Comparison of ENCODE assay signal across 13 cellular contexts in the genomic region with DNA sequence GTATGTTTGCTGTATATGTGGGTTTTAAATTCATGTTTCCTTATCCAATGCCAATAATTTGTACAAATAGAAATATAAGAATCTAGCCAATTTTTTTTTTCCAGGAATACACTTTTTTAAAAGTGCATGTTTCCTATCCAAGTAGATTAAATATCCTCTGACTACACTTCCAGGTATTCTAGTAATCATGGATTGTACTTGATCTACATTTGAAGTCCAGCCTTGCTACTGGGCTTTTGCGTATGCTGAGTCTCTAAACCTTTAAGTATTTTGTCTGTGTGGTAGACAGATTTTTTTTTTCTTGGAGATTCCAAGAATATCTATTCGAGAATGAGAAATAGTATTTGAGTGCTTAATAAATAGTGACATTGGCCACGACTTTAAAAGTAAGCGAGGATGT.
DNase-seq lines count a peak whose midpoint lies in the region; ATAC-seq and TF ChIP-seq lines count a peak whose summit lies in the region.
"Had no signal": no experiment of that assay in that cellular context is flagged by ENCODE, and none has a peak within 500 bp of the region (broad histone marks: within the 10 kb centered on the region; RNA-seq: fewer than 3 reads in every experiment).

No MANE protein-coding gene starts in this region.

- H3K4me1 Mint-ChIP-seq in endodermal cell: peaks cover 13% of the 10 kb centered on the region

- H3K9ac ChIP-seq in PC-3 (ENCODE audit: low read length) (peak overlapping the region; percentile 59), endodermal cell (ENCODE audit: extremely low read depth, low read length, poor library complexity, severe bottlenecking) (no peak overlapping the region), trophoblast cell (ENCODE audit: low read length) (no peak overlapping the region)

- H3K4me3 ChIP-seq in AG04450 (ENCODE audit: low read depth, low read length) (peak overlapping the region; percentile 39), PC-3 (ENCODE audit: low read length) (peak overlapping the region; percentile 39; the same call in 1 of the 2 replicates), endodermal cell (ENCODE audit: low read length) (no peak overlapping the region), prostate gland (no peak overlapping the region), trophoblast cell (ENCODE audit: low read depth, low read length) (no peak overlapping the region)

- H3F3A ChIP-seq in PC-3 (ENCODE audit: low read length, unreplicated experiment): no peaks in the 10 kb centered on the region

- no peak overlapping the region for H2AK5ac ChIP-seq in trophoblast cell (ENCODE audit: low read length)

- peaks cover 7% of the 10 kb centered on the region for H3K9me3 Mint-ChIP-seq in endodermal cell

- H2BK5ac ChIP-seq in trophoblast cell (ENCODE audit: low read depth, low read length, poor library complexity): no peak overlapping the region

- H4K12ac ChIP-seq in trophoblast cell (ENCODE audit: low read depth, low read length): no peak overlapping the region

- H3K9me3 ChIP-seq in AG04450 (ENCODE audit: control insufficient read depth, insufficient read depth, low read length) (no peaks in the 10 kb centered on the region), PC-3 (ENCODE audit: low read length) (no peaks in the 10 kb centered on the region), endodermal cell (ENCODE audit: control insufficient read depth, low read length) (no peaks in the 10 kb centered on the region), prostate gland (no peaks in the 10 kb centered on the region), trophoblast cell (ENCODE audit: insufficient read depth, low read depth, low read length) (no peaks in the 10 kb centered on the region)

- no peaks in the 10 kb centered on the region for H3K79me1 ChIP-seq in trophoblast cell (ENCODE audit: low read length)

- no peak overlapping the region for H3K4ac ChIP-seq in trophoblast cell (ENCODE audit: low read depth, low read length)

- H3K4me1 ChIP-seq in PC-3 (ENCODE audit: insufficient read depth, low read length) (peaks cover 16% of the 10 kb centered on the region), endodermal cell (ENCODE audit: control insufficient read depth, insufficient read depth, low read length) (peaks cover 3% of the 10 kb centered on the region), prostate gland (replicated peaks) (no peaks in the 10 kb centered on the region), trophoblast cell (ENCODE audit: control insufficient read depth in 1 of 2, insufficient read depth in 2 of 2, low read length in 2 of 2) (no peaks in the 10 kb centered on the region)

- CTCF ChIA-PET in AG04450 (lab: Charles Lee) (interaction anchor here (3.8 kb wide), 1 partner anchor 354 kb away, joined by 21 read pairs; no protein-coding TSS in a partner anchor), PC-3 (lab: Charles Lee) (interaction anchor here (0.7 kb wide), 1 partner anchor 354 kb away, joined by 4 read pairs; no protein-coding TSS in a partner anchor), RWPE1 (lab: Yijun Ruan, JAX) (no interaction called here)

- no peak overlapping the region for H3K14ac ChIP-seq in trophoblast cell (ENCODE audit: low read length)

- H2BK12ac ChIP-seq in trophoblast cell (ENCODE audit: low read length): no peak overlapping the region

- no peaks in the 10 kb centered on the region for H3K36me3 ChIP-seq in PC-3 (ENCODE audit: low read depth, low read length)
- peaks cover 45% of the 10 kb centered on the region for H3K36me3 ChIP-seq in endodermal cell (ENCODE audit: control insufficient read depth, insufficient read depth, low read length)
- H3K36me3 ChIP-seq in prostate gland: peaks cover 0 to 7% of the 10 kb centered on the region in 2 donors
- peaks cover 26 to 43% of the 10 kb centered on the region in 2 experiments for H3K36me3 ChIP-seq in trophoblast cell (ENCODE audit: control insufficient read depth in 1 of 2, insufficient read depth in 2 of 2, low read length in 2 of 2)

- H2AFZ ChIP-seq in PC-3 (ENCODE audit: low read length) (peak overlapping the region; percentile 89), trophoblast cell (ENCODE audit: insufficient read depth, low read length, poor library complexity) (no peak overlapping the region)

- no peak overlapping the region for H4K91ac ChIP-seq in trophoblast cell (ENCODE audit: low read depth, low read length)

- no peak overlapping the region for H3K4me3 Mint-ChIP-seq in endodermal cell

- POLR2A ChIA-PET in AG04450 (lab: Yijun Ruan, JAX) (interaction anchor here (0.7 to 2.4 kb wide), 6 partner anchors 8 to 263 kb away, joined by 3 to 27 read pairs (median 8); no protein-coding TSS in a partner anchor), PC-3 (lab: Charles Lee; ENCODE audit: unreplicated experiment) (interaction anchor here (0.6 kb wide), 1 partner anchor 831 kb away, joined by 3 read pairs; no protein-coding TSS in a partner anchor), RWPE1 (lab: Yijun Ruan, JAX; ENCODE audit: low non-redundant PET) (no interaction called here)

- peaks cover 33% of the 10 kb centered on the region for H3K36me3 Mint-ChIP-seq in endodermal cell (ENCODE audit: low read depth)

- H3K4me2 ChIP-seq in PC-3 (ENCODE audit: low read length) (peak overlapping the region; percentile 70; the same call in 1 of the 2 replicates), trophoblast cell (ENCODE audit: low read length) (no peak overlapping the region)

- H3K79me2 ChIP-seq in PC-3 (ENCODE audit: low read length) (no peaks in the 10 kb centered on the region), trophoblast cell (ENCODE audit: control insufficient read depth, insufficient read depth, low read length, poor library complexity) (no peaks in the 10 kb centered on the region)

- H4K8ac ChIP-seq in trophoblast cell (ENCODE audit: low read depth, low read length): no peak overlapping the region

- TF ChIP-seq CTCF in AG04450 (IDR thresholded peaks at IDR 0.05; ENCODE audit: low read depth, low read length) (no peak), PC-3 (conservative IDR thresholded peaks at IDR 0.05; ENCODE audit: low read depth, low read length) (no peak), endodermal cell (conservative IDR thresholded peaks at IDR 0.05) (no peak), prostate gland (IDR thresholded peaks at IDR 0.05) (no peak), RWPE1 (conservative IDR thresholded peaks at IDR 0.05; ENCODE audit: low read depth) (no peak)

- ATAC-seq in PC-3: no peak

- peak overlapping the region; percentile 89 for H3K27ac Mint-ChIP-seq in endodermal cell

- TF ChIP-seq POLR2A in prostate gland (IDR thresholded peaks at IDR 0.05): no peak

- no peak overlapping the region for H3K23ac ChIP-seq in trophoblast cell (ENCODE audit: low read length)

- H4K20me1 ChIP-seq in PC-3 (ENCODE audit: low read length): no peaks in the 10 kb centered on the region

- 88 to 92% methylated on average over 3 to 4 of the region's 4 CpGs for WGBS in endodermal cell (ENCODE audit: insufficient coverage in 1 of 2, insufficient read length in 1 of 2), 2 experiments
- WGBS in prostate gland: 87% methylated on average over 4 of the region's 4 CpGs
- WGBS in trophoblast cell (ENCODE audit: extremely low coverage, insufficient coverage, insufficient read length): 100% methylated on average over 2 of the region's 4 CpGs

- no TSS peak for BruUV-seq in PC-3 (replicated peaks; lab: Mats Ljungman, UMichigan)

- intact Hi-C loops in PC-3 (cut with micrococcal nuclease): no loop called here
- intact Hi-C loops in prostate gland (cut with DNase I): no loop called here

- no peaks in the 10 kb centered on the region for H3K27me3 Mint-ChIP-seq in endodermal cell (ENCODE audit: insufficient read depth)

- H3K27ac ChIP-seq in AG04450 (ENCODE audit: low read depth, low read length) (peak overlapping the region; percentile 97), PC-3 (ENCODE audit: low read length) (peak overlapping the region; percentile 70), endodermal cell (ENCODE audit: low read depth, low read length) (peak overlapping the region; percentile 1), prostate gland (peak overlapping the region; percentile 9 to 44), trophoblast cell (ENCODE audit: low read depth, low read length) (no peak overlapping the region), RWPE1 (no peak overlapping the region)

- no peak overlapping the region for H3K18ac ChIP-seq in trophoblast cell (ENCODE audit: low read length)

- no peak overlapping the region for H2BK120ac ChIP-seq in trophoblast cell (ENCODE audit: insufficient read depth, low read length, poor library complexity)

- H3K9me2 ChIP-seq in PC-3 (replicated peaks; ENCODE audit: low read length): no peaks in the 10 kb centered on the region

- DNase-seq in AG04450 (ENCODE audit: low read depth, low spot score) (no peak), PC-3 (no peak), endodermal cell (no peak), prostate gland (ENCODE audit: low spot score) (no peak), trophoblast cell (no peak), NCI-H82 (lab: John Stamatoyannopoulos, UW) (no peak), RWPE1 (ENCODE audit: low spot score) (no peak)
- DNase-seq in NK-92 treated with Interleukin-12 subunit alpha and Interleukin-12 subunit beta, amount 100 ng/mL, for 24 hours (lab: John Stamatoyannopoulos, UW): no peak
- DNase-seq: activated T-cell treated with anti-CD3 and anti-CD28 coated beads, Interleukin-2, amount 50 U/mL, for 1 hour; AML-193; DND-41; left ventricle myocardium superior; NCI-H2171 treated with DMSO at 0.1 percent for 48 hours had no signal

- no peaks in the 10 kb centered on the region for H3K27me3 ChIP-seq in AG04450 (ENCODE audit: control insufficient read depth, insufficient read depth, low read length)
- H3K27me3 ChIP-seq in PC-3 (ENCODE audit: low read length): no peaks in the 10 kb centered on the region
- no peaks in the 10 kb centered on the region for H3K27me3 ChIP-seq in endodermal cell (ENCODE audit: control insufficient read depth, insufficient read depth, low read length, poor library complexity, severe bottlenecking)
- no peaks in the 10 kb centered on the region for H3K27me3 ChIP-seq in prostate gland (replicated peaks; ENCODE audit: insufficient read depth)
- no peaks in the 10 kb centered on the region for H3K27me3 ChIP-seq in trophoblast cell (ENCODE audit: insufficient read depth, low read length)

Comparison
In these comparisons a context has a peak if more than half of its experiments do, and no peak if none do; other contexts are left out.
1. H3K27ac ChIP-seq: peak in AG04450 (single experiment), PC-3 (single experiment), endodermal cell (single experiment) and prostate gland (2 of 2); none in trophoblast cell (single experiment) and RWPE1 (single experiment).
2. H3K4me3 ChIP-seq: peak in AG04450 (single experiment) and PC-3 (single experiment); none in endodermal cell (single experiment), prostate gland (0 of 2) and trophoblast cell (single experiment).